Comparison of ENCODE assay signal across 10 cellular contexts in the genomic region with DNA sequence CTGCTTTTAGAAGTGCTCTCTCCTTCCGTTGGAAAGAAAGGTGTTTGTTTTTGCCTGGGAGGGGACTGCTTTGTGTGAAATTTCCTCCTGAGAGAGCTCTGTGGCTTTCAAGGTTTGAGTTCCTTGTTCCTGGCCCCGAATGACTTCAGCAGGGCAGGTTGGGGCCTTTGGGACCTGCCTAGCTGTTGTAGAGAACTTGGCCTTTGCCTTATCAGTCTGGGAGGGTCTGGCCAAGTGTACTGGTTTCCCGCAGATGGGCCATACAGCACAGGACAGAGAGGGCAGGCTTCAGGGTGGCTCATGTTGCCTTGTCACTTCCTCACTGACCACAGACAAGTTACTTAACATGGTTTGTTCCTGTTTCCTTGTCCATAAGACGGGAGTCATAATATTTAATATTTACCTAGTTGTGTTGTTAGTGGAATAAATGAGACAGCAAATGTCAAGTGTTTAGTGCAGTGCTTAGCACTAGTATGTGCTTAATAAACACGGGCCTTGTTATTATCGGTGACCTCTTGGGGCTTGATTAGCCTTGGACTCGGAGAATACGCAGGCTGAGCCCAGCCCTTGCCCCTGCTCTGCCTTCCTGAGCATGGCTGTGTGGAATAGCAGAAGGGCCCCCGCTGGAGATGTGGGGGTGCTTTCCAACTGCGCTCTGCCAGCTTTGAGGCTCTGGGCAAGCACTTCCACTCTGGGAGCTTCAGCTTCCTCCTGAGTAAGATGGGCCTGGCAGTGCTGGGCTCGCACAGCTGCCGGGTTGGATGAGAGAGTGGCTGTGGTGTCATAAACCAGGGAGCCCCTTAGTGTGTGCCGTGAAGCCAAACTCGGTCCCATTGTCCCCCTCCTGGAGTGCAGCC. TPM values are rescaled to one million over a fixed set of nuclear protein-coding genes. Genes with fewer than 3 reads are reported as not detected.
DNase-seq lines count a peak whose midpoint lies in the region; ATAC-seq and TF ChIP-seq lines count a peak whose summit lies in the region.
"Had no signal": no experiment of that assay in that cellular context is flagged by ENCODE, and none has a peak within 500 bp of the region (broad histone marks: within the 10 kb centered on the region; RNA-seq: fewer than 3 reads in every experiment).

No MANE protein-coding gene starts in this region.

- peak overlapping the region; percentile 61 for H3K27ac ChIP-seq in CD8-positive, alpha-beta memory T cell (ENCODE audit: low read depth, low read length)
- peak overlapping the region; percentile 98 for H3K27ac ChIP-seq in RWPE1
- peak overlapping the region; percentile 22 for H3K27ac ChIP-seq in parathyroid adenoma

- no peak for DNase-seq in CD8-positive, alpha-beta memory T cell
- no peak for DNase-seq in RWPE1 (ENCODE audit: low spot score)
- DNase-seq in head of caudate nucleus: peak in 25 of 42 donors; percentile 16 to 74 (median 44)
- DNase-seq in GM10248 (ENCODE audit: extremely low spot score): no peak
- no peak for DNase-seq in activated CD4-positive, CD25-positive, alpha-beta regulatory T cell (lab: John Stamatoyannopoulos, UW)
- no peak for DNase-seq in activated T-cell treated with anti-CD3 and anti-CD28 coated beads for 4 hours
- DNase-seq: naive B cell had no signal

- no peak for ATAC-seq in GM21515 (IDR thresholded peaks at IDR 0.05; ENCODE audit: unreplicated experiment)

- no peaks in the 10 kb centered on the region for H3K4me1 ChIP-seq in CD8-positive, alpha-beta memory T cell (ENCODE audit: insufficient read depth, low read length)
- H3K4me1 ChIP-seq in parathyroid adenoma: peaks cover 20% of the 10 kb centered on the region

- intact Hi-C loops in head of caudate nucleus (cut with DNase I): no loop called here

- no peak overlapping the region for H3K9ac ChIP-seq in parathyroid adenoma

- H3K4me1 Mint-ChIP-seq in CD8-positive, alpha-beta memory T cell: peaks cover 0 to 1% (median 0%) of the 10 kb centered on the region in 3 donors

- H3K9me3 Mint-ChIP-seq in CD8-positive, alpha-beta memory T cell: no peaks in the 10 kb centered on the region
- H3K9me3 Mint-ChIP-seq: naive B cell had no signal

- H3K36me3 ChIP-seq in CD8-positive, alpha-beta memory T cell (ENCODE audit: insufficient read depth, low read length): peaks cover 5% of the 10 kb centered on the region
- H3K36me3 ChIP-seq in parathyroid adenoma (ENCODE audit: control insufficient read depth, insufficient read depth, low read length): no peaks in the 10 kb centered on the region

- CTCF ChIA-PET in CD8-positive, alpha-beta memory T cell (lab: Charles Lee): interaction anchor here (3.8 kb wide), 1 partner anchor 13 kb away, joined by 21 read pairs; no protein-coding TSS in a partner anchor
- CTCF ChIA-PET in RWPE1 (lab: Yijun Ruan, JAX): no interaction called here
- CTCF ChIA-PET in GM10248 (lab: Yijun Ruan, JAX): interaction anchor here (1.0 to 8.5 kb wide), 4 partner anchors 9 to 28 kb away, joined by 3 to 68 read pairs (median 8); partner anchors contain the start of gene KAT8

- no peak overlapping the region for H3K4me3 Mint-ChIP-seq in CD8-positive, alpha-beta memory T cell

- no peak overlapping the region for H2AFZ ChIP-seq in parathyroid adenoma

- peaks cover 0 to 2% of the 10 kb centered on the region in 2 donors for H3K27me3 Mint-ChIP-seq in CD8-positive, alpha-beta memory T cell
- H3K27me3 Mint-ChIP-seq: naive B cell had no signal

- H3K4me3 ChIP-seq in CD8-positive, alpha-beta memory T cell (ENCODE audit: low read length): no peak overlapping the region
- H3K4me3 ChIP-seq in parathyroid adenoma (ENCODE audit: low read depth, low read length): no peak overlapping the region

- H3K4me2 ChIP-seq in parathyroid adenoma (ENCODE audit: low read length): no peak overlapping the region

- TF ChIP-seq CTCF in RWPE1 (conservative IDR thresholded peaks at IDR 0.05; ENCODE audit: low read depth) (no peak), parathyroid adenoma (IDR thresholded peaks at IDR 0.05) (no peak), GM10248 (IDR thresholded peaks at IDR 0.05; ENCODE audit: control extremely low read depth, extremely low read depth, low read depth, missing control alignments) (no peak)

- H3K79me2 ChIP-seq in parathyroid adenoma: peaks cover 20% of the 10 kb centered on the region

- no peaks in the 10 kb centered on the region for H3K9me3 ChIP-seq in CD8-positive, alpha-beta memory T cell (ENCODE audit: low read length)
- no peaks in the 10 kb centered on the region for H3K9me3 ChIP-seq in parathyroid adenoma (ENCODE audit: control insufficient read depth, low read length)

- no peak overlapping the region for H3K27ac Mint-ChIP-seq in CD8-positive, alpha-beta memory T cell

- no peaks in the 10 kb centered on the region for H3K27me3 ChIP-seq in CD8-positive, alpha-beta memory T cell (ENCODE audit: insufficient read depth, low read length, poor library complexity, severe bottlenecking)
- H3K27me3 ChIP-seq in parathyroid adenoma (ENCODE audit: control insufficient read depth, insufficient read depth, low read length): no peaks in the 10 kb centered on the region

- peaks cover 0 to 85% (median 15%) of the 10 kb centered on the region in 3 donors for H3K36me3 Mint-ChIP-seq in CD8-positive, alpha-beta memory T cell

- POLR2A ChIA-PET in CD8-positive, alpha-beta memory T cell (lab: Charles Lee): interaction anchor here (0.6 to 1.3 kb wide), 2 partner anchors 11 to 229 kb away, joined by 3 to 6 read pairs; partner anchors contain the start of gene KAT8
- POLR2A ChIA-PET in RWPE1 (lab: Yijun Ruan, JAX; ENCODE audit: low non-redundant PET) (interaction anchor here (0.5 to 1.5 kb wide), 2 partner anchors 11 to 12 kb away, joined by 4 to 5 read pairs; partner anchors contain the start of gene KAT8), GM10248 (lab: Yijun Ruan, JAX) (interaction anchor here (1.9 kb wide), 1 partner anchor 11 kb away, joined by 8 read pairs; the partner anchor contains the start of gene KAT8)

RNA-seq across cellular contexts. Expression of gene PRSS8, which starts 6.6 kb away (rescaled TPM):
- not detected for total RNA-seq in CD8-positive, alpha-beta memory T cell
- polyA plus RNA-seq in CD8-positive, alpha-beta memory T cell: not detected
- total RNA-seq: dermis microvascular lymphatic vessel endothelial cell had no signal

RNA-seq across cellular contexts. Expression of gene KAT8, which starts 11.5 kb away (rescaled TPM):
- 10 to 100 TPM; 56.1 to 58.6 TPM for total RNA-seq in CD8-positive, alpha-beta memory T cell
- 67.3 TPM for polyA plus RNA-seq in CD8-positive, alpha-beta memory T cell

RNA-seq across cellular contexts. Expression of gene BCKDK, which starts 20.8 kb away (rescaled TPM):
- 10 to 100 TPM; 40.0 to 42.5 TPM for total RNA-seq in CD8-positive, alpha-beta memory T cell
- 29.4 TPM for polyA plus RNA-seq in CD8-positive, alpha-beta memory T cell

RNA-seq across cellular contexts. Expression of gene PRSS36, which starts 20.9 kb away (rescaled TPM):
- under 1 TPM; 0.44 to 0.61 TPM for total RNA-seq in CD8-positive, alpha-beta memory T cell
- polyA plus RNA-seq in CD8-positive, alpha-beta memory T cell: 3.1 TPM

RNA-seq across cellular contexts. Expression of gene VKORC1, which starts 34.3 kb away (rescaled TPM):
- 10 to 100 TPM; 66.0 to 74.3 TPM for total RNA-seq in CD8-positive, alpha-beta memory T cell
- polyA plus RNA-seq in CD8-positive, alpha-beta memory T cell: 124 TPM

Comparison
In these comparisons a context has a peak if more than half of its experiments do, and no peak if none do; other contexts are left out.
1. DNase-seq: peak in head of caudate nucleus (25 of 42); none in CD8-positive, alpha-beta memory T cell (0 of 5), RWPE1 (single experiment), GM10248 (single experiment), activated CD4-positive, CD25-positive, alpha-beta regulatory T cell (0 of 4) and activated T-cell treated with anti-CD3 and anti-CD28 coated beads for 4 hours (single experiment).
2. H3K27ac ChIP-seq: peak in every context shown above with its lines; median percentile 98 in RWPE1; 61 in CD8-positive, alpha-beta memory T cell; 22 in parathyroid adenoma.